Comparison of ENCODE assay signal across 1 cellular context in genomic region chr19:1855828-1856255, GRCh38.
TF ChIP-seq lines count a peak whose summit lies in the region.

No MANE protein-coding gene starts in this region.

TF ChIP-seq in A549, 52 proteins besides CTCF, POLR2A, EP300 and RAD21 (continued from another document):
- TF ChIP-seq HMGXB4 (CRISPR knock-in tag; IDR thresholded peaks at IDR 0.05; ENCODE audit: borderline replicate concordance): no peak
- no peak for TF ChIP-seq JUNB (IDR thresholded peaks at IDR 0.05)
